In genomic region chr2:64250063-64250462, GRCh38 we compare ENCODE assay signal across 2 cellular contexts.
A peak's percentile ranks its signal among the peaks of the same experiment; 100 is the strongest.
TF ChIP-seq lines count a peak whose summit lies in the region.

No MANE protein-coding gene starts in this region.

TF ChIP-seq in K562, 482 proteins besides CTCF, POLR2A, EP300 and RAD21:
- peak; percentile 64; the same call in 1 of the 2 replicates for TF ChIP-seq SMARCA5 (IDR thresholded peaks at IDR 0.05)
- TF ChIP-seq BCOR (IDR thresholded peaks at IDR 0.05) = peak; percentile 77
- TF ChIP-seq EGR1 (conservative IDR thresholded peaks at IDR 0.05) = no peak
- no peak for TF ChIP-seq ASH1L (IDR thresholded peaks at IDR 0.05; ENCODE audit: borderline replicate concordance, low read depth, partially characterized antibody)
- peak; percentile 77 for TF ChIP-seq RBM25 (IDR thresholded peaks at IDR 0.05; ENCODE audit: low read depth, low read length, severe bottlenecking)
- TF ChIP-seq KDM1A (IDR thresholded peaks at IDR 0.05) = peak in 1 of 2 experiments; percentile 45; a peak in 2 of 4 replicates
TF ChIP-seq in K562: peak in this region for 4.

TF ChIP-seq in H1, 55 proteins besides CTCF, POLR2A, EP300 and RAD21:
- no peak for TF ChIP-seq ZNF274 (IDR thresholded peaks at IDR 0.05; ENCODE audit: borderline replicate concordance, extremely low read depth, low read length)
- TF ChIP-seq POLR2AphosphoS5 (IDR thresholded peaks at IDR 0.05; ENCODE audit: low read depth, low read length) = no peak
- no peak for TF ChIP-seq GTF2F1 (IDR thresholded peaks at IDR 0.05; ENCODE audit: borderline replicate concordance, low read depth, low read length)
- no peak for TF ChIP-seq CBX8 (IDR thresholded peaks at IDR 0.05; ENCODE audit: borderline replicate concordance, low read depth, low read length)
- peak in 1 of 2 experiments; percentile 89; a peak in 1 of 4 replicates for TF ChIP-seq HDAC2 (IDR thresholded peaks at IDR 0.05; ENCODE audit: borderline replicate concordance in 1 of 2, low read depth in 2 of 2, low read length in 2 of 2)
- TF ChIP-seq ASH2L (IDR thresholded peaks at IDR 0.05; ENCODE audit: low read length) = no peak
- TF ChIP-seq PHF8 (conservative IDR thresholded peaks at IDR 0.05; ENCODE audit: low read depth, low read length) = no peak
- TF ChIP-seq KDM1A (IDR thresholded peaks at IDR 0.05; ENCODE audit: borderline replicate concordance, low read length) = peak; percentile 98
- TF ChIP-seq RXRA (IDR thresholded peaks at IDR 0.05; ENCODE audit: insufficient read depth, low read depth, low read length) = no peak
